Comparison of ENCODE assay signal across 10 cellular contexts in the genomic region with DNA sequence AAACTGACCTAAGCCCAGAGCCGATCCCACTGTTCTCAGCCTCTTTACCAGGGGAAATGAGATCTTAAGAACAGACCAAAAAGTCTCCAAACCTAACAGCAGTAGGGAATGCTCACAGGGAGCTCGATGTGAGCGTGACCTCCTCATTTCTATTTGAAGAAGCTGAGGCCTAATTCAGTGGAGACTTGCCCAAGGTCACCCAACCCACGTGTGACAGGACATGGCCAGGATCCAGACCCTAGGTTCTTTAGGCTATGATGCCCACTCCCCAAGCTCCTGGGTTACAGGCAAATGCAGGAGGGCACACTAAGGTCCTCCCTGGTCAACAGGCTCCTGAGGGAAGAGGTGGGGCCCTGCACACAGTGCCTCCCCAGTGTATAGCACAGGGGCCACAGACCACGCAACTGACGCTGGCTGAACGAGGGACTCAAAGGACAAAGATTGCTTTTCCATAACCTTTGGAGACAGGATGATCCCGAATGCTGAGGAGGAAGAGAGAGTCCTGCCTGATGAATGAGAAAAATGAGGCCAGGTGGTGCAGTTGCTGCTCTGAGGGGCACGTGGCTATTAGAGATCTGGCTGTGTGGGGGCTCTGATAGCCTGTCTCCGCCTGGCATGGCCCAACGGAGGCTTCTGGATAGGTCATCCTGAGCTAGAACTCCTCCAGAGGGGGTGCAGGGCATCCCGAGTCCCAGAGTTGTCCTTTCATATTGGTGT. TPM values are rescaled to one million over a fixed set of nuclear protein-coding genes. Genes with fewer than 3 reads are reported as not detected.
DNase-seq lines count a peak whose midpoint lies in the region; ATAC-seq, FAIRE-seq and TF ChIP-seq lines count a peak whose summit lies in the region.
"Had no signal": no experiment of that assay in that cellular context is flagged by ENCODE, and none has a peak within 500 bp of the region (broad histone marks: within the 10 kb centered on the region; RNA-seq: fewer than 3 reads in every experiment).

No MANE protein-coding gene starts in this region.

- no TSS peak for BruUV-seq in Panc1 (replicated peaks; lab: Mats Ljungman, UMichigan)

- H3K9me3 Mint-ChIP-seq in dendritic cell treated with granulocyte-macrophage colony-stimulating factor and Interleukin-4, amounts not matched to agents 40 ng/mL and 50 ng/mL, for 4 days, result no peaks in the 10 kb centered on the region

- intact Hi-C loops in Panc1 (cut with micrococcal nuclease; ENCODE audit: unreplicated experiment), result no loop called here
- intact Hi-C loops in dendritic cell treated with granulocyte-macrophage colony-stimulating factor and Interleukin-4, amounts not matched to agents 40 ng/mL and 50 ng/mL, for 4 days (cut with micrococcal nuclease), result loop anchor here (2.0 kb wide), 1 partner anchor 14 kb away; no protein-coding TSS in a partner anchor

- H3K27me3 ChIP-seq in AG04450 (ENCODE audit: control insufficient read depth, insufficient read depth, low read length) (no peaks in the 10 kb centered on the region), Panc1 (ENCODE audit: control insufficient read depth, insufficient read depth, low read length) (no peaks in the 10 kb centered on the region), neutrophil (no peaks in the 10 kb centered on the region)

- ATAC-seq in Panc1, result peak; percentile 6

- DNase-seq in AG04450 (ENCODE audit: low read depth, low spot score), result no peak
- no peak for DNase-seq in Panc1 (ENCODE audit: low read depth, low spot score)
- DNase-seq in MV-4-11 (lab: John Stamatoyannopoulos, UW), result no peak
- DNase-seq in NCI-H2081 treated with DMSO at 0.1 percent for 48 hours (lab: John Stamatoyannopoulos, UW), result no peak
- no peak for DNase-seq in RCC 7860 (ENCODE audit: low spot score)
- no peak for DNase-seq in H4 (ENCODE audit: low spot score)
- DNase-seq: NCI-H748 treated with DMSO at 0.1 percent for 48 hours had no signal

- in situ Hi-C loops in Panc1 (cut with HindIII; ENCODE audit: low pct_unique_long_range_greater_than_20kb, low sequenced_read_pairs), result no loop called here

- peaks cover 85% of the 10 kb centered on the region for H3K4me1 Mint-ChIP-seq in dendritic cell treated with granulocyte-macrophage colony-stimulating factor and Interleukin-4, amounts not matched to agents 40 ng/mL and 50 ng/mL, for 4 days (ENCODE audit: low read depth)

- no peak for FAIRE-seq in RCC 7860 (lab: Jason Lieb, UNC)

- peak overlapping the region; percentile 45 for H3K4me3 Mint-ChIP-seq in dendritic cell treated with granulocyte-macrophage colony-stimulating factor and Interleukin-4, amounts not matched to agents 40 ng/mL and 50 ng/mL, for 4 days

- POLR2A ChIA-PET in AG04450 (lab: Yijun Ruan, JAX) (interaction anchor here (0.6 to 2.4 kb wide), 7 partner anchors 10 to 79 kb away, joined by 3 to 14 read pairs (median 4); partner anchors contain the start of gene MAP3K14), Panc1 (lab: Charles Lee) (interaction anchor here (0.7 kb wide), 1 partner anchor 18 kb away, joined by 3 read pairs; no protein-coding TSS in a partner anchor)

- H3K36me3 Mint-ChIP-seq in dendritic cell treated with granulocyte-macrophage colony-stimulating factor and Interleukin-4, amounts not matched to agents 40 ng/mL and 50 ng/mL, for 4 days (ENCODE audit: low read depth), result peaks cover 87% of the 10 kb centered on the region

- H3K27ac ChIP-seq in AG04450 (ENCODE audit: low read depth, low read length) (peak overlapping the region; percentile 87), Panc1 (ENCODE audit: low read length) (peak overlapping the region; percentile 93), neutrophil (peak overlapping the region; percentile 87)

- H3K36me3 ChIP-seq in Panc1 (ENCODE audit: control insufficient read depth, insufficient read depth, low read length) (peaks cover 6% of the 10 kb centered on the region), neutrophil (peaks cover 14% of the 10 kb centered on the region)

- H3K27ac Mint-ChIP-seq in dendritic cell treated with granulocyte-macrophage colony-stimulating factor and Interleukin-4, amounts not matched to agents 40 ng/mL and 50 ng/mL, for 4 days, result peak overlapping the region; percentile 94

- H3K27me3 Mint-ChIP-seq in dendritic cell treated with granulocyte-macrophage colony-stimulating factor and Interleukin-4, amounts not matched to agents 40 ng/mL and 50 ng/mL, for 4 days, result no peaks in the 10 kb centered on the region

- CTCF ChIA-PET in AG04450 (lab: Charles Lee) (interaction anchor here (1.0 to 4.6 kb wide), 7 partner anchors 16 to 136 kb away, joined by 3 to 30 read pairs (median 5); no protein-coding TSS in a partner anchor), Panc1 (lab: Charles Lee) (interaction anchor here (0.7 kb wide), 1 partner anchor 109 kb away, joined by 3 read pairs; no protein-coding TSS in a partner anchor)

- H3K4me1 ChIP-seq in Panc1 (ENCODE audit: control insufficient read depth, insufficient read depth, low read length) (peaks cover 91% of the 10 kb centered on the region), neutrophil (ENCODE audit: control insufficient read depth in 1 of 2, insufficient read depth in 1 of 2, low read depth in 1 of 2, low read length in 1 of 2) (peaks cover 61 to 77% of the 10 kb centered on the region in 2 experiments)

- H3K9me3 ChIP-seq in AG04450 (ENCODE audit: control insufficient read depth, insufficient read depth, low read length) (no peaks in the 10 kb centered on the region), Panc1 (ENCODE audit: control insufficient read depth, insufficient read depth, low read depth, low read length) (no peaks in the 10 kb centered on the region), neutrophil (no peaks in the 10 kb centered on the region)

- no peak overlapping the region for H3K4me3 ChIP-seq in AG04450 (ENCODE audit: low read depth, low read length)
- H3K4me3 ChIP-seq in Panc1 (ENCODE audit: low read depth in 2 of 2, low read length in 2 of 2), result no peak overlapping the region
- H3K4me3 ChIP-seq in neutrophil (ENCODE audit: low read depth in 1 of 2, low read length in 1 of 2), result no peak overlapping the region

- TF ChIP-seq CTCF in AG04450 (IDR thresholded peaks at IDR 0.05; ENCODE audit: low read depth, low read length) (no peak), Panc1 (IDR thresholded peaks at IDR 0.05) (no peak), neutrophil (IDR thresholded peaks at IDR 0.05) (no peak)

RNA-seq across cellular contexts. Expression of gene MAP3K14, which starts 24.0 kb away (rescaled TPM):
- 4.9 and 6.6 TPM in 2 replicates for polyA plus RNA-seq in AG04450 (2011; rRNA removed)
- polyA minus RNA-seq in AG04450 (2011; rRNA and poly(A)+ RNA removed), result 6.9 and 7.2 TPM in 2 replicates
- total RNA-seq in Panc1 (2021; ENCODE audit: unreplicated experiment), result 80.8 TPM
- 60.3 TPM for polyA plus RNA-seq in Panc1 (2012; ENCODE audit: insufficient read length)
- 4.3 and 4.6 TPM in 2 replicates for total RNA-seq in H4 (2014; rRNA removed; shearing (Covaris generic))

RNA-seq across cellular contexts. Expression of gene SPATA32, which starts 31.0 kb away (rescaled TPM):
- not detected in 2 replicates for polyA plus RNA-seq in AG04450 (2011; rRNA removed)
- 0.13 TPM in 1 of 2 replicates, not detected in the other for polyA minus RNA-seq in AG04450 (2011; rRNA and poly(A)+ RNA removed)
- total RNA-seq in Panc1 (2021; ENCODE audit: unreplicated experiment), result 0.26 TPM
- polyA plus RNA-seq in Panc1 (2012; ENCODE audit: insufficient read length), result 0.17 TPM
- total RNA-seq in H4 (2014; rRNA removed; shearing (Covaris generic)), result 0.21 TPM in 1 of 2 replicates, not detected in the other
- total RNA-seq: dermis microvascular lymphatic vessel endothelial cell had no signal

Comparison
In these comparisons a context has a peak if more than half of its experiments do, and no peak if none do; other contexts are left out.
1. RNA of gene MAP3K14, which starts 24.0 kb away (total RNA-seq): 80.8 TPM in Panc1 (single experiment); 4.3 to 4.6 TPM in H4; every median in the first group is over 10 times any median in the second.
2. Peak in every context shown above with its lines, with median percentiles within 50 percentile points of each other: H3K27ac ChIP-seq.